Comparison of ENCODE assay signal across 18 cellular contexts in the genomic region with DNA sequence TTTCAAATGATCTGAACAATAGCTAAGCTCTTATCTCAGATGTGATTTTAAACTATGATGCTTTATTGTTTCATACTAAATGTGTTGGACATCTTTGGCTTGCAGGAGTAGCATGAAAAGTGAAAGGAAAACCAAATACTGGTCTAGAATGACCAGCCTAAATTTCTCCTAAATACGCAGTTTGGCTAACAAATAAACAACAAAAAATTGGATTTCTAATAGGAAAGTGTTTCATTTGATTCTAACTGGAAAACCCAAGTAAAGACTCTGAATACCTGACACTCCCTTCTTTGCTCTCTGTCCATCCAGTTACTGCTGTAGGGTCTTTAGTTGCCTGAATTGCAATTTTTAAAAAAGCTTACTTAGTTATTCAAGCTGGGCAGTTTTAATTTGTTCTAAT.
DNase-seq lines count a peak whose midpoint lies in the region; ATAC-seq, FAIRE-seq and TF ChIP-seq lines count a peak whose summit lies in the region.
"Had no signal": no experiment of that assay in that cellular context is flagged by ENCODE, and none has a peak within 500 bp of the region (broad histone marks: within the 10 kb centered on the region; RNA-seq: fewer than 3 reads in every experiment).

No MANE protein-coding gene starts in this region.

- no peak overlapping the region for H3K4me3 ChIP-seq in testis
- H3K4me3 ChIP-seq in WERI-Rb-1 (ENCODE audit: low read depth, low read length): no peak overlapping the region
- H3K4me3 ChIP-seq: BLaER1, SJSA1 had no signal

- ATAC-seq in activated CD8-positive, alpha-beta T cell treated with anti-CD3 and anti-CD28 coated beads for 36 hours: no peak

- peaks cover 6% of the 10 kb centered on the region for H3K36me3 Mint-ChIP-seq in activated CD8-positive, alpha-beta T cell treated with anti-CD3 and anti-CD28 coated beads for 36 hours (ENCODE audit: low read depth)

- peaks cover 7% of the 10 kb centered on the region for H3K4me1 ChIP-seq in testis
- H3K4me1 ChIP-seq: SJSA1 had no signal

- CTCF ChIA-PET in activated CD8-positive, alpha-beta T cell treated with anti-CD3 and anti-CD28 coated beads for 36 hours (lab: Charles Lee): interaction anchor here (1.0 to 2.4 kb wide), 4 partner anchors 15 to 660 kb away, joined by 3 to 11 read pairs (median 4); no protein-coding TSS in a partner anchor

- H3K4me1 Mint-ChIP-seq in activated CD8-positive, alpha-beta T cell treated with anti-CD3 and anti-CD28 coated beads for 36 hours (ENCODE audit: low read depth): peaks cover 1% of the 10 kb centered on the region
- H3K4me1 Mint-ChIP-seq: activated naive CD4-positive, alpha-beta T cell treated with anti-CD3 and anti-CD28 coated beads, Interleukin-2, amount 10 ng/mL, durations not matched to agents 7 days and 5 days had no signal

- no peak overlapping the region for H3K27ac Mint-ChIP-seq in activated CD8-positive, alpha-beta T cell treated with anti-CD3 and anti-CD28 coated beads for 36 hours
- H3K27ac Mint-ChIP-seq: activated naive CD4-positive, alpha-beta T cell treated with anti-CD3 and anti-CD28 coated beads, Interleukin-2, amount 10 ng/mL, durations not matched to agents 7 days and 5 days had no signal

- TF ChIP-seq POLR2A in testis (IDR thresholded peaks at IDR 0.05): no peak

- WGBS in testis, 2 donors: 56 to 68% methylated on average over 1 of the region's 1 CpG

- H3K27me3 ChIP-seq in testis (no peaks in the 10 kb centered on the region), WERI-Rb-1 (ENCODE audit: insufficient read depth, low read depth, severe bottlenecking) (no peaks in the 10 kb centered on the region)
- H3K27me3 ChIP-seq: BLaER1, SJSA1 had no signal

- DNase-seq in OCI-M1 (lab: John Stamatoyannopoulos, UW) (peak; percentile 67), medulla oblongata (ENCODE audit: extremely low spot score) (peak; percentile 62), testis (no peak), SKM-1 treated with dmso at 0.1 percent for 144 hours (lab: John Stamatoyannopoulos, UW; ENCODE audit: unreplicated experiment) (no peak), WERI-Rb-1 (no peak), GF-D8 (lab: John Stamatoyannopoulos, UW) (no peak)
- DNase-seq in activated CD8-positive, alpha-beta T cell treated with anti-CD3 and anti-CD28 coated beads for 36 hours: no peak
- DNase-seq: activated CD4-positive, alpha-beta T cell treated with anti-CD3 and anti-CD28 coated beads for 4 hours; activated naive CD4-positive, alpha-beta T cell treated with anti-CD3 and anti-CD28 coated beads, Interleukin-2, amount 10 ng/mL, durations not matched to agents 7 days and 5 days; DMS 273 treated with DMSO at 0.1 percent for 48 hours; head of caudate nucleus; NCI-H1092; NCI-H2171; stimulated activated CD4-positive, alpha-beta T cell treated with anti-CD3 and anti-CD28 coated beads, Interleukin-1b, Interleukin-23, amount 100 ng/mL, for 48 hours; T-helper 9 cell had no signal

- no peaks in the 10 kb centered on the region for H3K27me3 Mint-ChIP-seq in activated CD8-positive, alpha-beta T cell treated with anti-CD3 and anti-CD28 coated beads for 36 hours
- H3K27me3 Mint-ChIP-seq: activated naive CD4-positive, alpha-beta T cell treated with anti-CD3 and anti-CD28 coated beads, Interleukin-2, amount 10 ng/mL, durations not matched to agents 7 days and 5 days had no signal

- intact Hi-C loops in testis (cut with DNase I; ENCODE audit: low total_unique reads): loop anchor here (10.0 kb wide), 1 partner anchor 349 kb away; no protein-coding TSS in a partner anchor
- intact Hi-C loops in activated CD8-positive, alpha-beta T cell treated with anti-CD3 and anti-CD28 coated beads for 36 hours (cut with micrococcal nuclease): loop anchor here (5.0 kb wide), 3 partner anchors 242 to 722 kb away; no protein-coding TSS in a partner anchor

- peak; percentile 83 for FAIRE-seq in endometrium (lab: Jason Lieb, UNC)

- no peak overlapping the region for H3K4me3 Mint-ChIP-seq in activated CD8-positive, alpha-beta T cell treated with anti-CD3 and anti-CD28 coated beads for 36 hours
- H3K4me3 Mint-ChIP-seq: activated naive CD4-positive, alpha-beta T cell treated with anti-CD3 and anti-CD28 coated beads, Interleukin-2, amount 10 ng/mL, durations not matched to agents 7 days and 5 days had no signal

- peak overlapping the region; percentile 57 to 62 for H3K27ac ChIP-seq in testis
- H3K27ac ChIP-seq in WERI-Rb-1: no peak overlapping the region
- H3K27ac ChIP-seq: BLaER1, SJSA1 had no signal

- no peak for TF ChIP-seq CTCF in testis (IDR thresholded peaks at IDR 0.05)
- no peak for TF ChIP-seq CTCF in activated CD8-positive, alpha-beta T cell treated with anti-CD3 and anti-CD28 coated beads for 36 hours (IDR thresholded peaks at IDR 0.05)
- no peak for TF ChIP-seq CTCF in WERI-Rb-1 (IDR thresholded peaks at IDR 0.05; ENCODE audit: low read depth, low read length)

- H3K36me3 ChIP-seq in testis (ENCODE audit: low read depth, missing control alignments) (no peaks in the 10 kb centered on the region), WERI-Rb-1 (no peaks in the 10 kb centered on the region)
- H3K36me3 ChIP-seq: SJSA1 had no signal

- POLR2A ChIA-PET in activated CD8-positive, alpha-beta T cell treated with anti-CD3 and anti-CD28 coated beads for 36 hours (lab: Charles Lee): no interaction called here

- H3K9me3 Mint-ChIP-seq in activated CD8-positive, alpha-beta T cell treated with anti-CD3 and anti-CD28 coated beads for 36 hours: peaks cover 2% of the 10 kb centered on the region
- H3K9me3 Mint-ChIP-seq: activated naive CD4-positive, alpha-beta T cell treated with anti-CD3 and anti-CD28 coated beads, Interleukin-2, amount 10 ng/mL, durations not matched to agents 7 days and 5 days had no signal

- H3K9me3 ChIP-seq in testis (no peaks in the 10 kb centered on the region), WERI-Rb-1 (ENCODE audit: severe bottlenecking) (no peaks in the 10 kb centered on the region)
- H3K9me3 ChIP-seq: SJSA1 had no signal

Comparison
In these comparisons a context has a peak if more than half of its experiments do, and no peak if none do; other contexts are left out.
1. DNase-seq: peak in OCI-M1 (single experiment) and medulla oblongata (single experiment); none in testis (single experiment), SKM-1 treated with dmso at 0.1 percent for 144 hours (single experiment), activated CD8-positive, alpha-beta T cell treated with anti-CD3 and anti-CD28 coated beads for 36 hours (single experiment), WERI-Rb-1 (single experiment) and GF-D8 (single experiment).